ENCODE assay signal across 8 cellular contexts in genomic region chr2:64987963-64988419, GRCh38. TPM values are rescaled to one million over a fixed set of nuclear protein-coding genes. Genes with fewer than 3 reads are reported as not detected.
A peak's percentile ranks its signal among the peaks of the same experiment; 100 is the strongest.
DNase-seq lines count a peak whose midpoint lies in the region; ATAC-seq and TF ChIP-seq lines count a peak whose summit lies in the region.

No MANE protein-coding gene starts in this region.

- DNase-seq in stimulated activated CD8-positive, alpha-beta memory T cell treated with anti-CD3 and anti-CD28 coated beads, Interleukin-4, amount 100 ng/mL, for 24 hours (ENCODE audit: low read depth): peak; percentile 25
- DNase-seq in stimulated activated CD8-positive, alpha-beta memory T cell treated with anti-CD3 and anti-CD28 coated beads, Interleukin-4, amount 100 ng/mL, for 48 hours: no peak
- no peak for DNase-seq in WERI-Rb-1
- DNase-seq in foreskin keratinocyte: no peak
- DNase-seq in gastrocnemius medialis: no peak
- DNase-seq in NCI-H526 treated with DMSO at 0.1 percent for 48 hours (lab: John Stamatoyannopoulos, UW): no peak
- no peak for DNase-seq in ecto neural progenitor cell (ENCODE audit: low spot score)

- TF ChIP-seq CTCF in WERI-Rb-1 (IDR thresholded peaks at IDR 0.05; ENCODE audit: low read depth, low read length): no peak
- TF ChIP-seq CTCF in foreskin keratinocyte (conservative IDR thresholded peaks at IDR 0.05): no peak
- TF ChIP-seq CTCF in gastrocnemius medialis (IDR thresholded peaks at IDR 0.05 in 4 of 5, conservative IDR thresholded peaks at IDR 0.05 in 1 of 5): no peak

- H3K27me3 ChIP-seq in WERI-Rb-1 (ENCODE audit: insufficient read depth, low read depth, severe bottlenecking) (no peaks in the 10 kb centered on the region), foreskin keratinocyte (peaks cover 19% of the 10 kb centered on the region), gastrocnemius medialis (no peaks in the 10 kb centered on the region)

- peak overlapping the region; percentile 53 for H3K4me3 ChIP-seq in WERI-Rb-1 (ENCODE audit: low read depth, low read length)
- peak overlapping the region; percentile 73 to 99 (median 92) for H3K4me3 ChIP-seq in gastrocnemius medialis

- intact Hi-C loops in gastrocnemius medialis (cut with DNase I; ENCODE audit: low total_unique reads): loop anchor here (1.0 to 10.0 kb wide), 8 partner anchors 13 to 444 kb away; partner anchors contain the start of genes CEP68, RAB1A, SERTAD2 and SPRED2

- in situ Hi-C loops in gastrocnemius medialis (cut with MboI; ENCODE audit: low sequenced_read_pairs in 4 of 4): no loop called here

- H3K36me3 ChIP-seq in WERI-Rb-1 (peaks cover 3% of the 10 kb centered on the region), gastrocnemius medialis (no peaks in the 10 kb centered on the region)

- H3K9me3 ChIP-seq in WERI-Rb-1 (ENCODE audit: severe bottlenecking) (no peaks in the 10 kb centered on the region), gastrocnemius medialis (no peaks in the 10 kb centered on the region)

- no peak for TF ChIP-seq POLR2A in gastrocnemius medialis (IDR thresholded peaks at IDR 0.05)

- ATAC-seq in foreskin keratinocyte (no peak), gastrocnemius medialis (no peak), HG03460 (IDR thresholded peaks at IDR 0.05; ENCODE audit: unreplicated experiment) (no peak)

- H3K4me1 ChIP-seq in foreskin keratinocyte (peaks cover 5% of the 10 kb centered on the region), gastrocnemius medialis (peaks cover 44 to 46% of the 10 kb centered on the region in 2 donors)

- peak overlapping the region; percentile 97 for H3K27ac ChIP-seq in WERI-Rb-1
- peak overlapping the region; percentile 34 for H3K27ac ChIP-seq in foreskin keratinocyte
- peak overlapping the region; percentile 89 to 97 (median 96) for H3K27ac ChIP-seq in gastrocnemius medialis

RNA-seq across cellular contexts. Expression of gene SLC1A4, which starts 1.2 kb away (rescaled TPM):
- total RNA-seq in foreskin keratinocyte (1.0 and 20.2 TPM in 2 replicates), gastrocnemius medialis (10 to 100 TPM in 3 of 4 donors, 1 to 10 TPM in 1; 5.4 to 54.1 (median 14.1) TPM)
- 0.52 and 12.3 TPM in 2 replicates for polyA plus RNA-seq in foreskin keratinocyte

Comparison
In these comparisons a context has a peak if more than half of its experiments do, and no peak if none do; other contexts are left out.
1. H3K27ac ChIP-seq: peak in every context shown above with its lines; median percentile 97 in WERI-Rb-1; 96 in gastrocnemius medialis; 34 in foreskin keratinocyte.